Comparison of ENCODE assay signal across 29 cellular contexts in genomic region chr22:47593911-47594311, GRCh38.
"Had no signal": no experiment of that assay in that cellular context is flagged by ENCODE, and none has a peak within 500 bp of the region (broad histone marks: within the 10 kb centered on the region; RNA-seq: fewer than 3 reads in every experiment).

No MANE protein-coding gene starts in this region.

- H3K27me3 Mint-ChIP-seq: activated CD4-positive, alpha-beta memory T cell treated with anti-CD3 and anti-CD28 coated beads, Interleukin-2, amount 10 ng/mL, durations not matched to agents 7 days and 5 days; activated CD4-positive, alpha-beta T cell treated with anti-CD3 and anti-CD28 coated beads for 36 hours had no signal

- DNase-seq: activated CD4-positive, alpha-beta memory T cell treated with anti-CD3 and anti-CD28 coated beads, Interleukin-2, amount 10 ng/mL, durations not matched to agents 7 days and 5 days; activated CD4-positive, alpha-beta T cell treated with anti-CD3 and anti-CD28 coated beads for 36 hours; activated CD4-positive, alpha-beta T cell treated with anti-CD3 and anti-CD28 coated beads, Interleukin-2, amount 50 U/mL, for 1 hour; activated CD8-positive, alpha-beta memory T cell treated with anti-CD3 and anti-CD28 coated beads, Interleukin-2, amount 50 U/mL, for 4 hours; activated naive CD4-positive, alpha-beta T cell treated with Interleukin-2 at 50 U/mL for 16 hours; activated naive CD8-positive, alpha-beta T cell treated with anti-CD3 and anti-CD28 coated beads, Interleukin-2, amount 50 U/mL, for 24 hours; activated T-cell treated with anti-CD3 and anti-CD28 coated beads, Interleukin-2, amount 50 U/mL, for 1 hour; amniotic stem cell; body of pancreas; Karpas-422; MM.1S; NCI-H1105; NCI-H1436; NCI-H1694 treated with DMSO at 0.1 percent for 48 hours; NCI-H2029 treated with DMSO at 0.1 percent for 48 hours; NCI-H345; NCI-H510A; NCI-H526 treated with DMSO at 0.1 percent for 48 hours; NCI-H82; OCI-M1; RPMI8226; T-helper 1 cell; WERI-Rb-1 had no signal

- H3K4me1 Mint-ChIP-seq: activated CD4-positive, alpha-beta T cell treated with anti-CD3 and anti-CD28 coated beads for 36 hours; activated naive CD8-positive, alpha-beta T cell treated with anti-CD3 and anti-CD28 coated beads, Interleukin-2, amount 50 U/mL, for 24 hours had no signal

- H3K36me3 Mint-ChIP-seq: activated naive CD4-positive, alpha-beta T cell treated with anti-CD3 and anti-CD28 coated beads, Interleukin-2, amount 50 U/mL, for 72 hours had no signal

- H3K36me3 ChIP-seq: ascending aorta, WERI-Rb-1 had no signal

- H3K27ac ChIP-seq: ascending aorta, body of pancreas, SK-N-MC, WERI-Rb-1 had no signal

- H3K9me3 Mint-ChIP-seq: activated CD4-positive, alpha-beta memory T cell treated with anti-CD3 and anti-CD28 coated beads, Interleukin-2, amount 10 ng/mL, durations not matched to agents 7 days and 5 days; activated naive CD4-positive, alpha-beta T cell treated with anti-CD3 and anti-CD28 coated beads, Interleukin-2, amount 50 U/mL, for 72 hours; activated naive CD8-positive, alpha-beta T cell treated with anti-CD3 and anti-CD28 coated beads, Interleukin-2, amount 50 U/mL, for 24 hours had no signal

- H3K4me3 Mint-ChIP-seq: activated CD4-positive, alpha-beta memory T cell treated with anti-CD3 and anti-CD28 coated beads, Interleukin-2, amount 10 ng/mL, durations not matched to agents 7 days and 5 days; activated CD4-positive, alpha-beta T cell treated with anti-CD3 and anti-CD28 coated beads for 36 hours; activated naive CD8-positive, alpha-beta T cell treated with anti-CD3 and anti-CD28 coated beads, Interleukin-2, amount 50 U/mL, for 24 hours had no signal

- H3K4me3 ChIP-seq: ascending aorta, body of pancreas, K562, SK-N-MC had no signal

- H3K9me3 ChIP-seq: ascending aorta, body of pancreas had no signal

- H3K27me3 ChIP-seq: ascending aorta, body of pancreas had no signal

- ATAC-seq: activated CD4-positive, alpha-beta T cell treated with anti-CD3 and anti-CD28 coated beads for 36 hours; activated naive CD4-positive, alpha-beta T cell treated with anti-CD3 and anti-CD28 coated beads, Interleukin-2, amount 50 U/mL, for 72 hours; activated naive CD8-positive, alpha-beta T cell treated with anti-CD3 and anti-CD28 coated beads, Interleukin-2, amount 50 U/mL, for 24 hours; body of pancreas; K562; Panc1; Right ventricle myocardium inferior had no signal

- H3K4me1 ChIP-seq: ascending aorta, body of pancreas had no signal

- H3K27ac Mint-ChIP-seq: activated CD4-positive, alpha-beta memory T cell treated with anti-CD3 and anti-CD28 coated beads, Interleukin-2, amount 10 ng/mL, durations not matched to agents 7 days and 5 days; activated CD4-positive, alpha-beta T cell treated with anti-CD3 and anti-CD28 coated beads for 36 hours; activated naive CD4-positive, alpha-beta T cell treated with anti-CD3 and anti-CD28 coated beads, Interleukin-2, amount 50 U/mL, for 72 hours; activated naive CD8-positive, alpha-beta T cell treated with anti-CD3 and anti-CD28 coated beads, Interleukin-2, amount 50 U/mL, for 24 hours had no signal
